19 cellular contexts compared by ENCODE assay signal in genomic region chr10:49664842-49665355, GRCh38. TPM values are rescaled to one million over a fixed set of nuclear protein-coding genes. Genes with fewer than 3 reads are reported as not detected.
DNase-seq lines count a peak whose midpoint lies in the region; ATAC-seq, FAIRE-seq and TF ChIP-seq lines count a peak whose summit lies in the region.
"Had no signal": no experiment of that assay in that cellular context is flagged by ENCODE, and none has a peak within 500 bp of the region (broad histone marks: within the 10 kb centered on the region; RNA-seq: fewer than 3 reads in every experiment).

No MANE protein-coding gene starts in this region.

- H3K27me3 ChIP-seq in right atrium auricular region: no peaks in the 10 kb centered on the region
- H3K27me3 ChIP-seq in heart right ventricle: peaks cover 0 to 11% (median 0%) of the 10 kb centered on the region in 7 donors
- peaks cover 0 to 44% of the 10 kb centered on the region in 2 experiments for H3K27me3 ChIP-seq in K562 (ENCODE audit: control insufficient read depth in 2 of 2, insufficient read depth in 2 of 2, low read length in 2 of 2)
- H3K27me3 ChIP-seq in esophagus muscularis mucosa: peaks cover 0 to 9% (median 0%) of the 10 kb centered on the region in 4 donors
- no peaks in the 10 kb centered on the region for H3K27me3 ChIP-seq in ascending aorta

- no peak overlapping the region for H3K27ac ChIP-seq in right atrium auricular region
- no peak overlapping the region for H3K27ac ChIP-seq in heart right ventricle
- no peak overlapping the region for H3K27ac ChIP-seq in K562 (ENCODE audit: extremely low read depth, low read depth, low read length)
- no peak overlapping the region for H3K27ac ChIP-seq in esophagus muscularis mucosa (replicated peaks in 1 of 4)
- no peak overlapping the region for H3K27ac ChIP-seq in ascending aorta
- H3K27ac ChIP-seq: 22Rv1, A549, C4-2B had no signal

- 76% methylated on average over 4 of the region's 4 CpGs for WGBS in heart right ventricle, 2 donors
- WGBS in K562 (ENCODE audit: insufficient coverage, low coverage, missing lambda C conversion rate): 0% methylated on average over 4 of the region's 4 CpGs
- WGBS in esophagus muscularis mucosa: 90% methylated on average over 2 of the region's 4 CpGs

- DNase-seq in right atrium auricular region (ENCODE audit: low spot score) (peak; percentile 52), heart right ventricle (no peak), K562 (ENCODE audit: extremely low read depth in 1 of 4, low spot score in 3 of 4) (no peak), esophagus muscularis mucosa (ENCODE audit: extremely low spot score) (peak; percentile 90), ascending aorta (ENCODE audit: low spot score in 2 of 2) (no peak), amygdala (lab: John Stamatoyannopoulos, UW) (no peak)
- DNase-seq: AML-193; CD4-positive, alpha-beta memory T cell; DMS79 treated with DMSO at 0.1 percent for 48 hours; GF-D8; GOT3 had no signal

- H3K4me1 ChIP-seq in right atrium auricular region (no peaks in the 10 kb centered on the region), heart right ventricle (no peaks in the 10 kb centered on the region), K562 (replicated peaks in 1 of 2; ENCODE audit: control insufficient read depth in 2 of 2, insufficient read depth in 2 of 2, low read length in 2 of 2) (no peaks in the 10 kb centered on the region), esophagus muscularis mucosa (no peaks in the 10 kb centered on the region), ascending aorta (no peaks in the 10 kb centered on the region)
- H3K4me1 ChIP-seq: A549, HAP-1 had no signal

- H3K36me3 ChIP-seq in right atrium auricular region (no peaks in the 10 kb centered on the region), heart right ventricle (no peaks in the 10 kb centered on the region), K562 (ENCODE audit: control insufficient read depth, insufficient read depth, low read length) (no peaks in the 10 kb centered on the region), esophagus muscularis mucosa (no peaks in the 10 kb centered on the region), ascending aorta (no peaks in the 10 kb centered on the region)
- H3K36me3 ChIP-seq: HAP-1 had no signal

- no peak overlapping the region for H2AFZ ChIP-seq in K562 (ENCODE audit: low read depth, low read length)

- POLR2A ChIA-PET in K562 (lab: Yijun Ruan, JAX): no interaction called here

- H3K79me2 ChIP-seq in K562 (ENCODE audit: control insufficient read depth, insufficient read depth, low read length): no peaks in the 10 kb centered on the region

- no peak for TF ChIP-seq RAD21 in K562 (CRISPR knock-in tag; conservative IDR thresholded peaks at IDR 0.05 in 1 of 2, IDR thresholded peaks at IDR 0.05 in 1 of 2)

- no TSS peak for BruUV-seq in K562 (replicated peaks; lab: Mats Ljungman, UMichigan)

- no peaks in the 10 kb centered on the region for H3K9me1 ChIP-seq in K562 (ENCODE audit: control insufficient read depth, insufficient read depth, low read length)

- TF ChIP-seq CTCF in right atrium auricular region (IDR thresholded peaks at IDR 0.05) (no peak), heart right ventricle (IDR thresholded peaks at IDR 0.05) (no peak), K562 (IDR thresholded peaks at IDR 0.05 in 2 of 3, conservative IDR thresholded peaks at IDR 0.05 in 1 of 3; ENCODE audit: insufficient read depth in 2 of 3, low read depth in 1 of 3, low read length in 3 of 3) (no peak), esophagus muscularis mucosa (IDR thresholded peaks at IDR 0.05) (no peak), ascending aorta (IDR thresholded peaks at IDR 0.05) (no peak)

- H3K9ac ChIP-seq in K562 (ENCODE audit: insufficient read depth in 1 of 2, low read depth in 2 of 2, low read length in 2 of 2): no peak overlapping the region

- CTCF ChIA-PET in K562 (lab: Yijun Ruan, JAX; ENCODE audit: low intra/inter-chr PET ratio): no interaction called here

- peaks cover 0 to 4% of the 10 kb centered on the region in 2 donors for H3K9me3 ChIP-seq in right atrium auricular region
- peaks cover 0 to 10% (median 0%) of the 10 kb centered on the region in 11 donors for H3K9me3 ChIP-seq in heart right ventricle
- H3K9me3 ChIP-seq in K562 (replicated peaks; ENCODE audit: control insufficient read depth, insufficient read depth, low read depth, low read length): no peaks in the 10 kb centered on the region
- peaks cover 0 to 2% (median under 1%) of the 10 kb centered on the region in 4 donors for H3K9me3 ChIP-seq in esophagus muscularis mucosa
- peaks cover 0 to 3% of the 10 kb centered on the region in 2 donors for H3K9me3 ChIP-seq in ascending aorta
- H3K9me3 ChIP-seq: A549, HAP-1 had no signal

- no peak for ATAC-seq in heart right ventricle
- peak; percentile 37; the same call in 1 of the 3 replicates for ATAC-seq in K562
- ATAC-seq in HG03354 (IDR thresholded peaks at IDR 0.05; ENCODE audit: poor library complexity, severe bottlenecking, unreplicated experiment): no peak
- ATAC-seq: A549 had no signal

- H3K4me3 ChIP-seq in right atrium auricular region (no peak overlapping the region), heart right ventricle (no peak overlapping the region), K562 (no peak overlapping the region), esophagus muscularis mucosa (no peak overlapping the region), ascending aorta (no peak overlapping the region)
- H3K4me3 ChIP-seq: A549, HAP-1 had no signal

- no peak for TF ChIP-seq POLR2A in K562 (conservative IDR thresholded peaks at IDR 0.05)
- TF ChIP-seq POLR2A in esophagus muscularis mucosa (IDR thresholded peaks at IDR 0.05; ENCODE audit: low read depth): no peak

- TF ChIP-seq EP300 in K562 (IDR thresholded peaks at IDR 0.05; ENCODE audit: low read length): no peak
- TF ChIP-seq EP300 in esophagus muscularis mucosa (IDR thresholded peaks at IDR 0.05): no peak

- H4K20me1 ChIP-seq in K562 (replicated peaks; ENCODE audit: control insufficient read depth, insufficient read depth, low read length): 0 out of 2 replicates have a peak, but pooled peaks cover 4% of the 10 kb centered on the region

- FAIRE-seq in K562 (lab: Jason Lieb, UNC): no peak
- FAIRE-seq: A549, HTR-8/SVneo had no signal

- in situ Hi-C loops in K562 (cut with MboI): no loop called here

- intact Hi-C loops in heart right ventricle (cut with DNase I) (no loop called here), K562 (cut with micrococcal nuclease) (no loop called here), esophagus muscularis mucosa (cut with DNase I) (no loop called here), ascending aorta (cut with DNase I) (no loop called here)

- H3K4me2 ChIP-seq in K562 (ENCODE audit: insufficient read depth, low read length): no peak overlapping the region
- H3K4me2 ChIP-seq: A549 had no signal

RNA-seq across cellular contexts. Expression of gene C10orf53, which starts 14.6 kb away (rescaled TPM):
- not detected for total RNA-seq in right atrium auricular region
- not detected for total RNA-seq in heart right ventricle
- not detected for polyA plus RNA-seq in heart right ventricle
- not detected in 2 replicates for total RNA-seq in K562 (2011; cell fraction: chromatin; rRNA removed; ENCODE audit: low replicate concordance)
- not detected in 2 replicates for total RNA-seq in K562 (2011; cell fraction: nucleolus; rRNA removed)
- total RNA-seq in K562 (2011; cell fraction: nucleoplasm; rRNA removed): not detected in 2 replicates
- total RNA-seq in K562 (2014; rRNA removed): not detected in 2 replicates
- total RNA-seq in K562 (2014; rRNA removed; fragmentation: Illumina TruSeq; extraction: Trizol): not detected in 2 replicates
- not detected in 2 replicates for total RNA-seq in K562 (2015; rRNA removed; fragmentation: Illumina TruSeq; extraction: Trizol)
- not detected in 2 replicates for total RNA-seq in K562 (2021)
- not detected in 2 replicates for polyA plus RNA-seq in K562 (2011; rRNA removed)
- not detected in 2 replicates for polyA plus RNA-seq in K562 (2011; cell fraction: cytosol; rRNA removed)
- polyA plus RNA-seq in K562 (2011; cell fraction: nucleus; rRNA removed): not detected in 2 replicates
- polyA plus RNA-seq in K562 (2012): not detected in 2 replicates
- polyA plus RNA-seq in K562 (2014; fragmentation: Illumina TruSeq; extraction: Trizol): not detected in 2 replicates
- not detected for polyA plus RNA-seq in K562 (2014; fragmentation: Nextera tagmentation; extraction: Ambion mirVana)
- not detected in 2 replicates for polyA plus RNA-seq in K562 (2014; rRNA removed)
- not detected in 2 replicates for polyA minus RNA-seq in K562 (2011; rRNA and poly(A)+ RNA removed)
- not detected in 2 replicates for polyA minus RNA-seq in K562 (2011; cell fraction: cytosol; rRNA and poly(A)+ RNA removed)
- polyA minus RNA-seq in K562 (2011; cell fraction: nucleus; rRNA and poly(A)+ RNA removed): not detected in 2 replicates
- not detected for total RNA-seq in esophagus muscularis mucosa
- total RNA-seq in ascending aorta: not detected
- total RNA-seq: CD4-positive, alpha-beta memory T cell had no signal
- polyA plus RNA-seq: A549; BJ; CD4-positive, alpha-beta memory T cell; IgD-negative memory B cell had no signal

RNA-seq across cellular contexts. Expression of gene CHAT, which starts 51.1 kb away (rescaled TPM):
- total RNA-seq in right atrium auricular region (not detected), heart right ventricle (not detected), K562 (2014; rRNA removed) (not detected in 2 replicates), K562 (2014; rRNA removed; fragmentation: Illumina TruSeq; extraction: Trizol) (not detected in 2 replicates), K562 (2015; rRNA removed; fragmentation: Illumina TruSeq; extraction: Trizol) (not detected in 2 replicates), K562 (2021) (not detected in 2 replicates), esophagus muscularis mucosa (under 1 TPM in 1 of 4 donors, not detected in 3; 0.17 TPM), ascending aorta (not detected)
- polyA plus RNA-seq in heart right ventricle (not detected), K562 (2011; rRNA removed) (not detected in 2 replicates), K562 (2014; fragmentation: Illumina TruSeq; extraction: Trizol) (not detected in 2 replicates), K562 (2014; fragmentation: Nextera tagmentation; extraction: Ambion mirVana) (not detected), K562 (2014; rRNA removed) (not detected in 2 replicates)
- total RNA-seq in K562 (2011; cell fraction: chromatin; rRNA removed; ENCODE audit: low replicate concordance): not detected in 2 replicates
- total RNA-seq in K562 (2011; cell fraction: nucleolus; rRNA removed): not detected in 2 replicates
- total RNA-seq in K562 (2011; cell fraction: nucleoplasm; rRNA removed): not detected in 2 replicates
- not detected in 2 replicates for polyA plus RNA-seq in K562 (2011; cell fraction: cytosol; rRNA removed)
- polyA plus RNA-seq in K562 (2011; cell fraction: nucleus; rRNA removed): not detected in 2 replicates
- polyA plus RNA-seq in K562 (2012): not detected in 2 replicates
- polyA minus RNA-seq in K562 (2011; rRNA and poly(A)+ RNA removed): not detected in 2 replicates
- not detected in 2 replicates for polyA minus RNA-seq in K562 (2011; cell fraction: cytosol; rRNA and poly(A)+ RNA removed)
- not detected in 2 replicates for polyA minus RNA-seq in K562 (2011; cell fraction: nucleus; rRNA and poly(A)+ RNA removed)
- total RNA-seq: CD4-positive, alpha-beta memory T cell had no signal
- polyA plus RNA-seq: A549; BJ; CD4-positive, alpha-beta memory T cell; IgD-negative memory B cell had no signal

RNA-seq across cellular contexts. Expression of gene SLC18A3, which starts 54.8 kb away (rescaled TPM):
- total RNA-seq in right atrium auricular region (not detected), heart right ventricle (not detected), K562 (2014; rRNA removed) (not detected in 2 replicates), K562 (2014; rRNA removed; fragmentation: Illumina TruSeq; extraction: Trizol) (not detected in 2 replicates), K562 (2015; rRNA removed; fragmentation: Illumina TruSeq; extraction: Trizol) (not detected in 2 replicates), K562 (2021) (not detected in 2 replicates), esophagus muscularis mucosa (1 to 10 TPM in 2 of 4 donors, under 1 TPM in 2; 0.42 to 1.7 (median 0.81) TPM), ascending aorta (not detected)
- polyA plus RNA-seq in heart right ventricle (not detected), K562 (2011; rRNA removed) (not detected in 2 replicates), K562 (2014; fragmentation: Illumina TruSeq; extraction: Trizol) (not detected in 2 replicates), K562 (2014; fragmentation: Nextera tagmentation; extraction: Ambion mirVana) (not detected), K562 (2014; rRNA removed) (not detected in 2 replicates)
- not detected in 2 replicates for total RNA-seq in K562 (2011; cell fraction: chromatin; rRNA removed; ENCODE audit: low replicate concordance)
- total RNA-seq in K562 (2011; cell fraction: nucleolus; rRNA removed): not detected in 2 replicates
- total RNA-seq in K562 (2011; cell fraction: nucleoplasm; rRNA removed): not detected in 2 replicates
- polyA plus RNA-seq in K562 (2011; cell fraction: cytosol; rRNA removed): not detected in 2 replicates
- not detected in 2 replicates for polyA plus RNA-seq in K562 (2011; cell fraction: nucleus; rRNA removed)
- not detected in 2 replicates for polyA plus RNA-seq in K562 (2012)
- polyA minus RNA-seq in K562 (2011; rRNA and poly(A)+ RNA removed): not detected in 2 replicates
- polyA minus RNA-seq in K562 (2011; cell fraction: cytosol; rRNA and poly(A)+ RNA removed): not detected in 2 replicates
- not detected in 2 replicates for polyA minus RNA-seq in K562 (2011; cell fraction: nucleus; rRNA and poly(A)+ RNA removed)
- total RNA-seq: CD4-positive, alpha-beta memory T cell had no signal
- polyA plus RNA-seq: A549; BJ; CD4-positive, alpha-beta memory T cell; IgD-negative memory B cell had no signal

Comparison
In these comparisons a context has a peak if more than half of its experiments do, and no peak if none do; other contexts are left out.
1. DNase-seq: peak in right atrium auricular region (single experiment) and esophagus muscularis mucosa (single experiment); none in heart right ventricle (0 of 2), K562 (0 of 4), ascending aorta (0 of 2) and amygdala (0 of 56).